Comparison of ENCODE assay signal across 9 cellular contexts in the genomic region with DNA sequence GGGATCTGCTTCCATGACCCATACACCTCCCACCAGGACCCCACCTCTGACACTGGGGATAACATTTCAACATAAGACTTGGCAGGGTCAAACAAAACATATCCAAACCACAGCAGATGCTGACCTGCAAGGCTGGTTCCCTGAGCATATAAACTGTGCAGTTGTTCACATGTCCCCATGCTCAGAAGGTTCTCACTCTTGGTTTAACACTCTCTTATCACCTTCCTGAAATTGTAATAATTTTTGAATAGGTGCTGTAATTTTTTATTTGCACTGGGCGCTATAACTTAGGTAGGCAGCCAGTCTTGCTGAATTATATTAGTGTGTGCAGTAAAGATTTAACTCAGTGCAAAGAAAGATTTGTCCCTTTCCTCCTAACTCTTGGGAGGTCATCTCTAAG.
"Had no signal": no experiment of that assay in that cellular context is flagged by ENCODE, and none has a peak within 500 bp of the region (broad histone marks: within the 10 kb centered on the region; RNA-seq: fewer than 3 reads in every experiment).

No MANE protein-coding gene starts in this region.

- FAIRE-seq: H1, H54, HTR-8/SVneo had no signal

- H3K27me3 Mint-ChIP-seq: IgD-negative memory B cell had no signal

- H2AFZ ChIP-seq: GM23338 had no signal

- H3K4me3 ChIP-seq: GM23338 had no signal

- H3K4me3 Mint-ChIP-seq: GM23338, H9, IgD-negative memory B cell had no signal

- H3K27ac Mint-ChIP-seq: GM23338, H9, IgD-negative memory B cell had no signal

- H3K9me3 Mint-ChIP-seq: GM23338, H9 had no signal

- H3K4me1 Mint-ChIP-seq: IgD-negative memory B cell had no signal

- H3K9ac ChIP-seq: KMS-11 had no signal

- H3K36me3 Mint-ChIP-seq: IgD-negative memory B cell had no signal

- H3K4me2 ChIP-seq: GM23338, KMS-11 had no signal

- DNase-seq: H9, HCEC 1CT, KBM-7 had no signal

- ATAC-seq: GM23338 had no signal

- H3K27ac ChIP-seq: KMS-11 had no signal
